In genomic region chr1:147292635-147293251, GRCh38 we compare ENCODE assay signal across 12 cellular contexts. TPM values are rescaled to one million over a fixed set of nuclear protein-coding genes. Genes with fewer than 3 reads are reported as not detected.
A peak's percentile ranks its signal among the peaks of the same experiment; 100 is the strongest.
DNase-seq lines count a peak whose midpoint lies in the region; ATAC-seq and TF ChIP-seq lines count a peak whose summit lies in the region.
"Had no signal": no experiment of that assay in that cellular context is flagged by ENCODE, and none has a peak within 500 bp of the region (broad histone marks: within the 10 kb centered on the region; RNA-seq: fewer than 3 reads in every experiment).

No MANE protein-coding gene starts in this region.

- TF ChIP-seq POLR2A in gastrocnemius medialis (IDR thresholded peaks at IDR 0.05): no peak

- intact Hi-C loops in left ventricle myocardium superior (cut with micrococcal nuclease): no loop called here
- intact Hi-C loops in Right ventricle myocardium superior (cut with DNase I): no loop called here
- intact Hi-C loops in gastrocnemius medialis (cut with DNase I; ENCODE audit: low total_unique reads): no loop called here
- intact Hi-C loops in upper lobe of right lung (cut with DNase I): no loop called here
- intact Hi-C loops in posterior cingulate gyrus (cut with DNase I): no loop called here

- H3K27ac ChIP-seq in gastrocnemius medialis: no peak overlapping the region
- H3K27ac ChIP-seq in upper lobe of right lung: no peak overlapping the region

- H3K36me3 ChIP-seq in gastrocnemius medialis (peaks cover 14 to 93% of the 10 kb centered on the region in 2 donors), upper lobe of right lung (peaks cover 86% of the 10 kb centered on the region)

- no peak for DNase-seq in left ventricle myocardium superior
- DNase-seq in Right ventricle myocardium superior: no peak
- DNase-seq in fibroblast of the conjunctiva (ENCODE audit: low read depth): peak; percentile 74
- DNase-seq in gastrocnemius medialis: no peak
- no peak for DNase-seq in upper lobe of right lung
- DNase-seq in posterior cingulate gyrus: no peak
- DNase-seq: activated naive CD8-positive, alpha-beta T cell treated with anti-CD3 and anti-CD28 coated beads, Interleukin-2, amount 10 ng/mL, durations not matched to agents 7 days and 5 days; DMS79; NCI-H510A treated with DMSO at 0.1 percent for 48 hours had no signal

- no peaks in the 10 kb centered on the region for H3K9me3 ChIP-seq in gastrocnemius medialis
- H3K9me3 ChIP-seq in upper lobe of right lung: no peaks in the 10 kb centered on the region

- no peaks in the 10 kb centered on the region for H3K4me1 ChIP-seq in gastrocnemius medialis
- no peaks in the 10 kb centered on the region for H3K4me1 ChIP-seq in upper lobe of right lung

- TF ChIP-seq CTCF in gastrocnemius medialis (IDR thresholded peaks at IDR 0.05 in 4 of 5, conservative IDR thresholded peaks at IDR 0.05 in 1 of 5) (no peak), upper lobe of right lung (IDR thresholded peaks at IDR 0.05) (no peak)

- H3K4me3 ChIP-seq in gastrocnemius medialis (no peak overlapping the region), upper lobe of right lung (no peak overlapping the region)
- H3K4me3 ChIP-seq: K562 had no signal

- H3K27me3 ChIP-seq in gastrocnemius medialis (no peaks in the 10 kb centered on the region), upper lobe of right lung (no peaks in the 10 kb centered on the region)

- in situ Hi-C loops in gastrocnemius medialis (cut with MboI; ENCODE audit: low sequenced_read_pairs in 4 of 4): no loop called here

- ATAC-seq in left ventricle myocardium superior (peak; percentile 43), Right ventricle myocardium superior (ENCODE audit: poor library complexity) (no peak), SK-N-SH treated with all-trans-retinoic acid at 6 μM for 48 hours (peak; percentile 81), gastrocnemius medialis (no peak), GM19452 (IDR thresholded peaks at IDR 0.05; ENCODE audit: unreplicated experiment) (no peak), upper lobe of right lung (no peak)
- ATAC-seq: K562 had no signal

TF ChIP-seq in SK-N-SH treated with all-trans-retinoic acid at 6 μM for 48 hours, 23 proteins besides CTCF, POLR2A, EP300 and RAD21:
- TF ChIP-seq ISL1 (CRISPR knock-in tag; IDR thresholded peaks at IDR 0.05) (no peak), RARB (CRISPR knock-in tag; IDR thresholded peaks at IDR 0.05) (no peak)

RNA-seq across cellular contexts. Expression of gene CHD1L, which starts 50.3 kb away (rescaled TPM):
- total RNA-seq in left ventricle myocardium superior (8.3 TPM), Right ventricle myocardium superior (8.2 TPM), gastrocnemius medialis (10 to 100 TPM in 2 of 4 donors, 1 to 10 TPM in 2; 9.0 to 10.3 (median 9.6) TPM), upper lobe of right lung (36.2 TPM)

Comparison
In these comparisons a context has a peak if more than half of its experiments do, and no peak if none do; other contexts are left out.
1. ATAC-seq: peak in left ventricle myocardium superior (single experiment) and SK-N-SH treated with all-trans-retinoic acid at 6 μM for 48 hours (single experiment); none in Right ventricle myocardium superior (single experiment), gastrocnemius medialis (0 of 2), GM19452 (single experiment) and upper lobe of right lung (single experiment).